In genomic region chr20:35252598-35252997, GRCh38 we compare ENCODE assay signal across 9 cellular contexts. TPM values are rescaled to one million over a fixed set of nuclear protein-coding genes. Genes with fewer than 3 reads are reported as not detected.
"Had no signal": no experiment of that assay in that cellular context is flagged by ENCODE, and none has a peak within 500 bp of the region (broad histone marks: within the 10 kb centered on the region; RNA-seq: fewer than 3 reads in every experiment).

No MANE protein-coding gene starts in this region.

RNA-seq across cellular contexts. Expression of gene MMP24, which starts 26.1 kb away (rescaled TPM):
- total RNA-seq: mononuclear cell had no signal

RNA-seq across cellular contexts. Expression of gene FAM83C, which starts 39.6 kb away (rescaled TPM):
- total RNA-seq: astrocyte, lung microvascular endothelial cell, mononuclear cell, pancreas, renal cortical epithelial cell, Right ventricle myocardium inferior, subcutaneous adipose tissue, WTC11 had no signal
- polyA plus RNA-seq: neural cell, pancreas had no signal
